8 cellular contexts compared by ENCODE assay signal in the genomic region with DNA sequence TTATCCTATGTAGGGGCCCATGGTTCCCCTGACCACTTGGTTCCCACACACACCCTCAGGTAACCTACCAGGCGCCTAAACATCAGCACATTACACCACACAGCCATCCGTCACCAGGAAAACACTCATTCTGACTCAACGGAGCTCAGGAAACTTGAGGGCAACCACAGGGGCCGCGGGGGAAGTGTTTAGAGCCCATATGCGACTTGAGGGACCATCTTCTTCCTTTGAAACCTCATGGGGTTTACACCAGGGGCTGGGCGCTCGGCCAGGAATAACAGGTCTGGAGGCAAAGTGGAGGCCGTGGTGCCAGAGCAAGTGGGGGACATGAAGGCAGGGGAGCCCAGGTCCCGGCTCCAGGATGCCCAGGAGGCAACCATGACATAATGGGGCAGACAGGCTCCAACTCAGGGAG.
DNase-seq lines count a peak whose midpoint lies in the region; ATAC-seq lines count a peak whose summit lies in the region.

No MANE protein-coding gene starts in this region.

- DNase-seq in HAP-1 (ENCODE audit: low spot score in 2 of 2) (no peak), SW 1271 (lab: John Stamatoyannopoulos, UW) (peak; percentile 83 to 89), NCI-H1048 (lab: John Stamatoyannopoulos, UW) (no peak), NCI-H526 treated with DMSO at 0.1 percent for 48 hours (lab: John Stamatoyannopoulos, UW) (no peak)
- DNase-seq in stimulated activated naive CD4-positive, alpha-beta T cell (lab: John Stamatoyannopoulos, UW) = peak in 5 of 6 experiments; percentile 6 to 42 (median 32)

- no peaks in the 10 kb centered on the region for H3K9me3 ChIP-seq in HAP-1
- H3K9me3 ChIP-seq in mucosa of stomach (ENCODE audit: control insufficient read depth, low read length) = no peaks in the 10 kb centered on the region

- H3K27me3 ChIP-seq in HAP-1 (ENCODE audit: low read depth) (no peaks in the 10 kb centered on the region), mucosa of stomach (ENCODE audit: control insufficient read depth, insufficient read depth, low read length) (no peaks in the 10 kb centered on the region)

- in situ Hi-C loops in HAP-1 (cut with MboI; ENCODE audit: low sequenced_read_pairs) = no loop called here

- peaks cover 2% of the 10 kb centered on the region for H3K36me3 Mint-ChIP-seq in activated naive CD4-positive, alpha-beta T cell treated with anti-CD3 and anti-CD28 coated beads, Interleukin-2, amount 50 U/mL, for 24 hours

- H3K4me1 ChIP-seq in HAP-1 = peaks cover 13% of the 10 kb centered on the region
- peaks cover 54% of the 10 kb centered on the region for H3K4me1 ChIP-seq in mucosa of stomach (ENCODE audit: control insufficient read depth, insufficient read depth, low read length)

- H3K4me3 Mint-ChIP-seq in activated naive CD4-positive, alpha-beta T cell treated with anti-CD3 and anti-CD28 coated beads, Interleukin-2, amount 50 U/mL, for 24 hours = peak overlapping the region; percentile 91

- no peak for ATAC-seq in HG02884 (IDR thresholded peaks at IDR 0.05; ENCODE audit: unreplicated experiment)

- peak overlapping the region; percentile 82 for H3K9ac ChIP-seq in mucosa of stomach (ENCODE audit: low read length)

- H3K27ac Mint-ChIP-seq in activated naive CD4-positive, alpha-beta T cell treated with anti-CD3 and anti-CD28 coated beads, Interleukin-2, amount 50 U/mL, for 24 hours = peak overlapping the region; percentile 83

- peaks cover 2% of the 10 kb centered on the region for H3K27me3 Mint-ChIP-seq in activated naive CD4-positive, alpha-beta T cell treated with anti-CD3 and anti-CD28 coated beads, Interleukin-2, amount 50 U/mL, for 24 hours

- H3K4me3 ChIP-seq in HAP-1 (peak overlapping the region; percentile 73; the same call in 1 of the 2 replicates), mucosa of stomach (ENCODE audit: low read length) (no peak overlapping the region)

- no peaks in the 10 kb centered on the region for H3K9me3 Mint-ChIP-seq in activated naive CD4-positive, alpha-beta T cell treated with anti-CD3 and anti-CD28 coated beads, Interleukin-2, amount 50 U/mL, for 24 hours

- no peaks in the 10 kb centered on the region for H3K36me3 ChIP-seq in HAP-1 (replicated peaks)
- H3K36me3 ChIP-seq in mucosa of stomach (ENCODE audit: control insufficient read depth, insufficient read depth, low read length) = no peaks in the 10 kb centered on the region

- H3K4me1 Mint-ChIP-seq in activated naive CD4-positive, alpha-beta T cell treated with anti-CD3 and anti-CD28 coated beads, Interleukin-2, amount 50 U/mL, for 24 hours = peaks cover 31% of the 10 kb centered on the region

Comparison
In these comparisons a context has a peak if more than half of its experiments do, and no peak if none do; other contexts are left out.
1. DNase-seq: peak in SW 1271 (2 of 2) and stimulated activated naive CD4-positive, alpha-beta T cell (5 of 6); none in HAP-1 (0 of 2), NCI-H1048 (single experiment) and NCI-H526 treated with DMSO at 0.1 percent for 48 hours (single experiment).